In genomic region chr10:71365366-71365765, GRCh38 we compare ENCODE assay signal across 19 cellular contexts. TPM values are rescaled to one million over a fixed set of nuclear protein-coding genes. Genes with fewer than 3 reads are reported as not detected.
"Had no signal": no experiment of that assay in that cellular context is flagged by ENCODE, and none has a peak within 500 bp of the region (broad histone marks: within the 10 kb centered on the region; RNA-seq: fewer than 3 reads in every experiment).

No MANE protein-coding gene starts in this region.

- H3K27me3 ChIP-seq: gastrocnemius medialis, neutrophil, stomach had no signal

- H3K36me3 ChIP-seq: neutrophil had no signal

- H3K4me1 ChIP-seq: esophagus muscularis mucosa, gastrocnemius medialis, stomach had no signal

- H3K9me3 Mint-ChIP-seq: nephron had no signal

- ATAC-seq: gastrocnemius medialis, heart right ventricle, sciatic nerve had no signal

- H3K27me3 Mint-ChIP-seq: naive B cell had no signal

- H3K27ac ChIP-seq: esophagus muscularis mucosa, gastrocnemius medialis, thoracic aorta had no signal

- H3K9me3 ChIP-seq: esophagus muscularis mucosa, gastrocnemius medialis, heart right ventricle, neutrophil, stomach, thoracic aorta had no signal

- H3K4me1 Mint-ChIP-seq: nephron had no signal

- H3K4me3 ChIP-seq: esophagus muscularis mucosa, gastrocnemius medialis, heart right ventricle, stomach, thoracic aorta had no signal

- H3K4me3 Mint-ChIP-seq: nephron had no signal

- H3K27ac Mint-ChIP-seq: nephron had no signal

- DNase-seq: cortex of kidney; effector memory CD4-positive, alpha-beta T cell; gastrocnemius medialis; heart right ventricle; hypothalamus; kidney glomerular epithelial cell; mesendoderm; naive B cell; stimulated activated CD4-positive, alpha-beta T cell treated with anti-CD3 and anti-CD28 coated beads, Interleukin-2, amount 100 ng/mL, for 24 hours; stimulated activated CD4-positive, alpha-beta T cell treated with anti-CD3 and anti-CD28 coated beads, Interleukin-4, amount 100 ng/mL, for 4 hours; stimulated activated naive CD4-positive, alpha-beta T cell; stomach; substantia nigra had no signal

RNA-seq across cellular contexts. Expression of gene CDH23, which starts 31.4 kb away (rescaled TPM):
- total RNA-seq: lung microvascular endothelial cell had no signal
